ENCODE assay signal across 1 cellular context in genomic region chr16:11843861-11844260, GRCh38.
A peak's percentile ranks its signal among the peaks of the same experiment; 100 is the strongest.
TF ChIP-seq lines count a peak whose summit lies in the region.

No MANE protein-coding gene starts in this region.

TF ChIP-seq in HepG2, 621 proteins besides CTCF, POLR2A, EP300 and RAD21:
- 0 out of 2 replicates have a peak, but pooled peaks have one; percentile 1 for TF ChIP-seq POLR2G (IDR thresholded peaks at IDR 0.05; ENCODE audit: low read depth, low read length)
- TF ChIP-seq RBFOX2 (IDR thresholded peaks at IDR 0.05; ENCODE audit: low read depth, low read length) = peak; percentile 40; the same call in 1 of the 2 replicates
- TF ChIP-seq U2AF1 (optimal IDR thresholded peaks at IDR 0.05; ENCODE audit: low read depth, low read length) = no peak
- TF ChIP-seq ZBTB38 (CRISPR knock-in tag; IDR thresholded peaks at IDR 0.05) = 0 out of 2 replicates have a peak, but pooled peaks have one; percentile 16
- 0 out of 2 replicates have a peak, but pooled peaks have one; percentile 11 for TF ChIP-seq ZNF709 (CRISPR knock-in tag; IDR thresholded peaks at IDR 0.05)
